ENCODE assay signal across 16 cellular contexts in the genomic region with DNA sequence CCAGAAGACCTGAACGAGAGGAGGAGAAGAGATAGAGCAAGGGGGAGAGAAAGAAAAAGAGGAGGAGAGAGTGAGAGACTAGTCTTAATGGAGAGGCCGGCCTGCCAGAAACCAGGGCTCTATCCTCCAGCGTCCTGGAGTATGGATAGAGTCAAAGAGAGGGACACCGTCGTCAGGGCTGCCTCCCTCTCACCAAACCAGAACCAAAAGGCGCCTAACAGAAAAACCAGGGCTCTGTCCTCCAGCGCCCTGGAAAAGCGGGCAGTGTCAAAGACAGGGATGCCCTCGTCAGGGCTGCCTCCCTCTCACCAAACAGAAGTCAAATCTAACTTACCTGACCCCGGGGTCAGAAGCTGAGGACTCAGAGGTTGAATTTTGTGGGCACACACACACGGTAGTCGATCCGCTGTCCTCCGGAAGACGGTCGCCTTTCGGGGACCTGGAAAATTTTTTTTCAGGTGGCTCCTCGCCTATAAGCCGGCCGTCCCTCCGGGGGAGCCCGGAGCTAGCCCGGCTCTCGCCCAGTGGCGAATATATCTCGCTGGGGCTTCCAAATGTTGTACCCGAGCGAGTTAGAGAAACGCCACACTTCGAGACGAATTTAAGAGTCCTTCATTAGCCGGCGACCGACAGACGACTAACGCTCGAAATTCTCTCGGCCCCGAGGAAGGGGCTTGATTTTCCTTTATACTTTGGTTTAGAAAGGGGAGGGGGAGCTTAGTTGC.
DNase-seq lines count a peak whose midpoint lies in the region; ATAC-seq, FAIRE-seq and TF ChIP-seq lines count a peak whose summit lies in the region.
"Had no signal": no experiment of that assay in that cellular context is flagged by ENCODE, and none has a peak within 500 bp of the region (broad histone marks: within the 10 kb centered on the region; RNA-seq: fewer than 3 reads in every experiment).

No MANE protein-coding gene starts in this region.

- peak overlapping the region in 4 of 8 donors; percentile 19 to 89 (median 56) for H3K27ac Mint-ChIP-seq in CD8-positive, alpha-beta memory T cell
- peak overlapping the region; percentile 26 for H3K27ac Mint-ChIP-seq in astrocyte (ENCODE audit: unreplicated experiment)
- no peak overlapping the region for H3K27ac Mint-ChIP-seq in mesothelial cell of epicardium
- H3K27ac Mint-ChIP-seq: B cell had no signal

- peaks cover 88% of the 10 kb centered on the region for H3K27me3 ChIP-seq in CD8-positive, alpha-beta memory T cell (ENCODE audit: insufficient read depth, low read length, poor library complexity, severe bottlenecking)
- peaks cover 86% of the 10 kb centered on the region for H3K27me3 ChIP-seq in astrocyte (ENCODE audit: insufficient read depth, low read length)

- no peak overlapping the region for H3K4me2 ChIP-seq in astrocyte (ENCODE audit: low read length)

- no peak for FAIRE-seq in astrocyte (lab: Jason Lieb, UNC)

- TF ChIP-seq CTCF in HEK293 (tag by site-specific recombination; IDR thresholded peaks at IDR 0.05): no peak
- TF ChIP-seq CTCF in astrocyte (IDR thresholded peaks at IDR 0.05; ENCODE audit: insufficient read depth, low read depth, low read length): no peak
- TF ChIP-seq CTCF in mesothelial cell of epicardium (IDR thresholded peaks at IDR 0.05; ENCODE audit: unreplicated experiment): no peak

- H3K79me2 ChIP-seq in astrocyte (ENCODE audit: insufficient read depth, low read length): no peaks in the 10 kb centered on the region

- CTCF ChIA-PET in CD8-positive, alpha-beta memory T cell (lab: Charles Lee): no interaction called here
- CTCF ChIA-PET in HEK293 (lab: Yijun Ruan, JAX): interaction anchor here (0.6 to 1.9 kb wide), 3 partner anchors 8 to 124 kb away, joined by 3 to 5 read pairs (median 3); no protein-coding TSS in a partner anchor

- no peak overlapping the region for H3K9ac ChIP-seq in astrocyte (ENCODE audit: low read length)

- H4K20me1 ChIP-seq in astrocyte (ENCODE audit: insufficient read depth, low read length): no peaks in the 10 kb centered on the region

- H3K4me1 ChIP-seq in CD8-positive, alpha-beta memory T cell (ENCODE audit: insufficient read depth, low read length): peaks cover 6% of the 10 kb centered on the region
- H3K4me1 ChIP-seq in HEK293 (ENCODE audit: control insufficient read depth, insufficient read depth, low read length) (peaks cover 19% of the 10 kb centered on the region), astrocyte (ENCODE audit: insufficient read depth, low read length) (no peaks in the 10 kb centered on the region)

- no peak overlapping the region for H2AFZ ChIP-seq in astrocyte (ENCODE audit: low read depth, low read length)

- no peak overlapping the region for H3K4me3 ChIP-seq in CD8-positive, alpha-beta memory T cell (ENCODE audit: low read length)
- H3K4me3 ChIP-seq in HEK293 (ENCODE audit: low read depth, low read length): no peak overlapping the region
- H3K4me3 ChIP-seq in astrocyte (ENCODE audit: insufficient read depth, low read depth, low read length): no peak overlapping the region

- H3K4me3 Mint-ChIP-seq in CD8-positive, alpha-beta memory T cell: peak overlapping the region in 3 of 7 donors; percentile 29 to 71 (median 61)
- peak overlapping the region; percentile 50 for H3K4me3 Mint-ChIP-seq in astrocyte (ENCODE audit: unreplicated experiment)
- peak overlapping the region; percentile 23 for H3K4me3 Mint-ChIP-seq in mesothelial cell of epicardium
- H3K4me3 Mint-ChIP-seq: B cell had no signal

- peak overlapping the region; percentile 58 for H3K27ac ChIP-seq in CD8-positive, alpha-beta memory T cell (ENCODE audit: low read depth, low read length)
- peak overlapping the region; percentile 81 for H3K27ac ChIP-seq in HEK293 (ENCODE audit: extremely low read depth, low read depth, low read length)
- no peak overlapping the region for H3K27ac ChIP-seq in astrocyte (ENCODE audit: low read depth, low read length)

- H3K4me1 Mint-ChIP-seq in CD8-positive, alpha-beta memory T cell: peaks cover 4 to 9% (median 6%) of the 10 kb centered on the region in 3 donors
- peaks cover 3% of the 10 kb centered on the region for H3K4me1 Mint-ChIP-seq in astrocyte (ENCODE audit: low read depth, unreplicated experiment)
- peaks cover 5% of the 10 kb centered on the region for H3K4me1 Mint-ChIP-seq in mesothelial cell of epicardium

- peaks cover 91 to 95% of the 10 kb centered on the region in 2 donors for H3K27me3 Mint-ChIP-seq in CD8-positive, alpha-beta memory T cell
- H3K27me3 Mint-ChIP-seq in astrocyte (ENCODE audit: low read depth, unreplicated experiment) (peaks cover 95% of the 10 kb centered on the region), mesothelial cell of epicardium (ENCODE audit: low read depth) (peaks cover 99% of the 10 kb centered on the region)

- H3K36me3 Mint-ChIP-seq in CD8-positive, alpha-beta memory T cell: peaks cover 0 to 4% (median 3%) of the 10 kb centered on the region in 3 donors
- H3K36me3 Mint-ChIP-seq in astrocyte (ENCODE audit: low read depth, unreplicated experiment) (peaks cover 4% of the 10 kb centered on the region), mesothelial cell of epicardium (no peaks in the 10 kb centered on the region)

- POLR2A ChIA-PET in CD8-positive, alpha-beta memory T cell (lab: Charles Lee): no interaction called here
- POLR2A ChIA-PET in HEK293 (lab: Yijun Ruan, JAX): no interaction called here

- H3K9me3 ChIP-seq in CD8-positive, alpha-beta memory T cell (ENCODE audit: low read length): peaks cover 4% of the 10 kb centered on the region
- no peaks in the 10 kb centered on the region for H3K9me3 ChIP-seq in HEK293 (ENCODE audit: control insufficient read depth, insufficient read depth, low read depth, low read length)
- H3K9me3 ChIP-seq in astrocyte (ENCODE audit: insufficient read depth, low read depth, low read length): no peaks in the 10 kb centered on the region

- no peaks in the 10 kb centered on the region for H3K36me3 ChIP-seq in CD8-positive, alpha-beta memory T cell (ENCODE audit: insufficient read depth, low read length)
- H3K36me3 ChIP-seq in HEK293 (ENCODE audit: control insufficient read depth in 2 of 2, insufficient read depth in 1 of 2, low read length in 2 of 2) (no peaks in the 10 kb centered on the region), astrocyte (ENCODE audit: insufficient read depth, low read length) (no peaks in the 10 kb centered on the region)

- H3K9me3 Mint-ChIP-seq in CD8-positive, alpha-beta memory T cell: peaks cover 19 to 55% (median 46%) of the 10 kb centered on the region in 5 donors
- H3K9me3 Mint-ChIP-seq in astrocyte (ENCODE audit: unreplicated experiment) (peaks cover 26% of the 10 kb centered on the region), mesothelial cell of epicardium (no peaks in the 10 kb centered on the region)

- DNase-seq in CD8-positive, alpha-beta memory T cell: no peak
- DNase-seq in astrocyte (ENCODE audit: low read depth): no peak
- DNase-seq in mesothelial cell of epicardium (ENCODE audit: low spot score in 2 of 2, unreplicated experiment in 2 of 2): no peak
- DNase-seq in NCI-H2081 (lab: John Stamatoyannopoulos, UW): no peak
- no peak for DNase-seq in stimulated activated CD4-positive, alpha-beta T cell treated with anti-CD3 and anti-CD28 coated beads, Interleukin-2, amount 100 ng/mL, for 48 hours
- DNase-seq: activated CD4-positive, alpha-beta T cell treated with anti-CD3 and anti-CD28 coated beads for 4 hours; activated effector memory CD4-positive, alpha-beta T cell treated with Interleukin-2 at 50 U/mL for 16 hours; DMS53; immature natural killer cell; NCI-H2081 treated with DMSO at 0.1 percent for 48 hours; NCI-H526 treated with DMSO at 0.1 percent for 48 hours; occipital lobe; stimulated activated naive CD4-positive, alpha-beta T cell treated with Interleukin-2 at 50 U/mL for 16 hours had no signal

- ATAC-seq in HG03439 (IDR thresholded peaks at IDR 0.05; ENCODE audit: unreplicated experiment): no peak

TF ChIP-seq in HEK293, 187 proteins besides CTCF, POLR2A, EP300 and RAD21:
- no peak for TF ChIP-seq TCF7L2 (IDR thresholded peaks at IDR 0.05; ENCODE audit: borderline replicate concordance, low read depth, low read length)
TF ChIP-seq in HEK293: peak in this region for 0.
